ENCODE assay signal across 21 cellular contexts in the genomic region with DNA sequence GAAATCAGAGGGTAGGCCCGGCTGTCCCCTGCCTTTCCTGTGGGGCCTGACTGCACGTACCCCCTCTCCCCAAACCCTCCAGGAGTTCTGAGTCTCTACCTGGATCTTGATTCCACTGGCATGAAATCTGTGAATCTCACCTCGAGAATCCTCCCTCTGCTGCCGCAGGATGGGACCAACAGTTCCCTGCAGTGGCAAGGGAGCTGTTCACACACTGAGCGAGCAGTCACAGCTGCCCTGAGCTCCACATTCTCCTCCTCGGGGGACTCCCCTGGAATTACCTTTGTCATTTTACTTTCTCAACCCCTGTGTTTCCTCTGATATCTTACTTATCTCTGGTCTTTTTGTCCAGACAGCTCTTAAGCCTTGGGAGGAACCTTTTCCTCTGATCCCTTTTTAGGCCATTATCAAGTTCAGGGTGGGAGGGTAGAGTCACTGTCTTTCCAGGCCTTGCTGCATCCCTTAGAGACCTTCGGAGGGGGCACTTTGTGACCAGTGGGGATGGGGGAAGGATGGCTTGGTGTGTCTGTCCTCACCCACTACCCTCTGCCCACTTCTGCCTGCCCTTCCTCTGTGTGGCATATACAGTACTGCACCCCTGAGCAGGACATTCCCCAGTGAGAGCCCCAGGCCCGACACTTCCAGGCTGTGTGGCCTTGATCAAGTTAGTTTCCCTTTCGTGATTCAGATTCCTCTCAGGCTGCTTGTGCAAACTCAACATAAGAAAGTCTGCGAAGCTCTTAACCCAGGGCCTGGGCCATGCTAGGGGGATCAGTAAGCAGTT. TPM values are rescaled to one million over a fixed set of nuclear protein-coding genes. Genes with fewer than 3 reads are reported as not detected.
"Had no signal": no experiment of that assay in that cellular context is flagged by ENCODE, and none has a peak within 500 bp of the region (broad histone marks: within the 10 kb centered on the region; RNA-seq: fewer than 3 reads in every experiment).

No MANE protein-coding gene starts in this region.

- H3K27ac ChIP-seq: SJSA1, SK-N-MC had no signal

- H3K27me3 ChIP-seq: SJSA1 had no signal

- H3K9me3 ChIP-seq: SJSA1 had no signal

- DNase-seq: KBM-7, NCI-H1092, NCI-H1105 treated with DMSO at 0.1 percent for 48 hours, NCI-H1417 treated with DMSO at 0.1 percent for 48 hours, NCI-H146, NCI-H1694 treated with DMSO at 0.1 percent for 48 hours, NCI-H1930, NCI-H2081, NCI-H2107, NCI-H2227 treated with DMSO at 0.1 percent for 48 hours, NCI-H446, NCI-H510A, NCI-H524 treated with DMSO at 0.1 percent for 48 hours, NCI-H69, NCI-H774, Right ventricle myocardium superior, RPMI8226, SIG-M5 had no signal

- H3K4me1 ChIP-seq: SJSA1 had no signal

RNA-seq across cellular contexts. Expression of a gene that starts 42.0 kb away (rescaled TPM):
- total RNA-seq: HT-29, SJSA1 had no signal
